Comparison of ENCODE assay signal across 26 cellular contexts in the genomic region with DNA sequence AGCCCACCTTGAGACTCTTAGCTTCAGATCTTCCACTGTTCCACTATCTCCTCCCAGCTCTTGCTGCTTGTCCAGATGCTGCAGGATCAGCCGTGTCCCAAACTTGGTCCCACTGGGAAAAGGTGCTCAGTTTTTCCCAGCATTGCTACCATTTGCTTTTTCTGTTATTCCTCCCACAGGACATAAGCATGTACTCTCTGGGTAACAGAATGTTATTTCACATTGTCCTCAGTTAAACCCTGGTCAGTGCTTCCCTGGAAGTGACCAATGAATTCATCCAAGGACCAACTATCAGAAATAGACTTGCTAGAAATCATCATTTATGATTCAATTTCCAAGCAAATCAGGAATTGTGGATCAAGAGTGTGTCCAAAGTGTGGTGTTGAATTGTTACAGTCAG.
"Had no signal": no experiment of that assay in that cellular context is flagged by ENCODE, and none has a peak within 500 bp of the region (broad histone marks: within the 10 kb centered on the region; RNA-seq: fewer than 3 reads in every experiment).

No MANE protein-coding gene starts in this region.

- H3K27ac ChIP-seq: adrenal gland, body of pancreas, colonic mucosa, epithelial cell of prostate, WERI-Rb-1 had no signal

- H3K36me3 ChIP-seq: adrenal gland, colonic mucosa, WERI-Rb-1 had no signal

- H3K27me3 ChIP-seq: adrenal gland, body of pancreas, colonic mucosa had no signal

- H3K4me3 ChIP-seq: adrenal gland, body of pancreas, colonic mucosa had no signal

- DNase-seq: activated B cell treated with CpG ODN at 0.5 μM for 24 hours; activated CD4-positive, alpha-beta T cell treated with anti-CD3 and anti-CD28 coated beads for 48 hours; activated CD4-positive, alpha-beta T cell treated with anti-CD3 and anti-CD28 coated beads, Interleukin-2, amount 50 U/mL, for 1 hour; activated CD4-positive, alpha-beta T cell treated with anti-CD3 and anti-CD28 coated beads, Interleukin-2, amount 50 U/mL, for 48 hours; activated CD8-positive, alpha-beta memory T cell treated with anti-CD3 and anti-CD28 coated beads for 24 hours; activated CD8-positive, alpha-beta T cell treated with anti-CD3 and anti-CD28 coated beads for 36 hours; activated effector memory CD4-positive, alpha-beta T cell treated with anti-CD3 and anti-CD28 coated beads, Interleukin-2, amount 50 U/mL, for 16 hours; activated naive CD4-positive, alpha-beta T cell treated with anti-CD3 and anti-CD28 coated beads for 36 hours; activated naive CD8-positive, alpha-beta T cell treated with anti-CD3 and anti-CD28 coated beads for 36 hours; activated naive CD8-positive, alpha-beta T cell treated with anti-CD3 and anti-CD28 coated beads, Interleukin-2, amount 50 U/mL, for 24 hours; activated T-cell treated with anti-CD3 and anti-CD28 coated beads, Interleukin-2, amount 50 U/mL, for 4 hours; adrenal gland; amygdala; aorta; body of pancreas; central memory CD4-positive, alpha-beta T cell; cerebellar nuclear complex; colonic mucosa; effector CD8-positive, alpha-beta T cell; foreskin fibroblast; T-helper 1 cell; T-helper 17 cell; T1000; WERI-Rb-1 had no signal

- H3K4me1 ChIP-seq: body of pancreas, colonic mucosa had no signal

- ATAC-seq: activated CD4-positive, CD25-positive, alpha-beta regulatory T cell treated with anti-CD3 and anti-CD28 coated beads, Interleukin-2, amount 50 U/mL, for 24 hours; activated CD8-positive, alpha-beta T cell treated with anti-CD3 and anti-CD28 coated beads for 36 hours; activated naive CD8-positive, alpha-beta T cell treated with anti-CD3 and anti-CD28 coated beads, Interleukin-2, amount 50 U/mL, for 24 hours; activated T-cell treated with anti-CD3 and anti-CD28 coated beads, Interleukin-2, amount 50 U/mL, for 4 hours; body of pancreas; T-helper 17 cell had no signal

- H3K9me3 ChIP-seq: adrenal gland, body of pancreas, colonic mucosa had no signal
